Comparison of ENCODE assay signal across 23 cellular contexts in genomic region chr5:1349246-1349645, GRCh38. TPM values are rescaled to one million over a fixed set of nuclear protein-coding genes. Genes with fewer than 3 reads are reported as not detected.
DNase-seq lines count a peak whose midpoint lies in the region; ATAC-seq and TF ChIP-seq lines count a peak whose summit lies in the region.
"Had no signal": no experiment of that assay in that cellular context is flagged by ENCODE, and none has a peak within 500 bp of the region (broad histone marks: within the 10 kb centered on the region; RNA-seq: fewer than 3 reads in every experiment).

No MANE protein-coding gene starts in this region.

- no peaks in the 10 kb centered on the region for H3K9me3 Mint-ChIP-seq in nephron
- H3K9me3 Mint-ChIP-seq: CD4-positive, CD25-positive, alpha-beta regulatory T cell; naive thymus-derived CD8-positive, alpha-beta T cell had no signal

- CTCF ChIA-PET in PC-9 (lab: Charles Lee): no interaction called here

- H3K4me3 Mint-ChIP-seq in nephron: peak overlapping the region in 2 of 3 experiments; percentile 21 to 62

- POLR2A ChIA-PET in PC-9 (lab: Charles Lee; ENCODE audit: unreplicated experiment): no interaction called here

- intact Hi-C loops in PC-9 (cut with micrococcal nuclease; ENCODE audit: unreplicated experiment): loop anchor here (5.0 to 10.0 kb wide), 2 partner anchors 144 to 182 kb away; partner anchors contain the start of gene SLC6A19

- H3K4me3 ChIP-seq in PC-9: no peak overlapping the region
- H3K4me3 ChIP-seq: gastrocnemius medialis had no signal

- no peak overlapping the region for H2AFZ ChIP-seq in PC-9

- no TSS peak for BruUV-seq in PC-9 (replicated peaks; lab: Mats Ljungman, UMichigan)

- peaks cover under 1% of the 10 kb centered on the region for H3K4me1 Mint-ChIP-seq in nephron

- no peak for ATAC-seq in HG03439 (IDR thresholded peaks at IDR 0.05; ENCODE audit: unreplicated experiment)
- ATAC-seq in activated CD4-positive, CD25-positive, alpha-beta regulatory T cell treated with anti-CD3 and anti-CD28 coated beads, Interleukin-2, amount 50 U/mL, for 24 hours: no peak
- no peak for ATAC-seq in HG03039 (IDR thresholded peaks at IDR 0.05; ENCODE audit: unreplicated experiment)
- ATAC-seq: gastrocnemius medialis; naive thymus-derived CD8-positive, alpha-beta T cell had no signal

- DNase-seq in NCI-H748 (lab: John Stamatoyannopoulos, UW; ENCODE audit: unreplicated experiment) (peak; percentile 49), NCI-H748 treated with DMSO at 0.1 percent for 48 hours (lab: John Stamatoyannopoulos, UW) (no peak), HT-29 (ENCODE audit: low spot score) (peak; percentile 43), PC-9 (no peak)
- DNase-seq: ACHN; activated CD4-positive, alpha-beta T cell treated with anti-CD3 and anti-CD28 coated beads, Interleukin-2, amount 50 U/mL, for 4 hours; activated naive CD4-positive, alpha-beta T cell; anterior cingulate cortex; CD4-positive, CD25-positive, alpha-beta regulatory T cell; central memory CD4-positive, alpha-beta T cell; DMS79; gastrocnemius medialis; KG1; naive thymus-derived CD8-positive, alpha-beta T cell; stimulated activated CD4-positive, alpha-beta T cell treated with anti-CD3 and anti-CD28 coated beads, Interleukin-2, amount 100 ng/mL, for 48 hours had no signal

- no peaks in the 10 kb centered on the region for H3K36me3 Mint-ChIP-seq in nephron (ENCODE audit: low read depth)
- H3K36me3 Mint-ChIP-seq: CD4-positive, CD25-positive, alpha-beta regulatory T cell; naive thymus-derived CD8-positive, alpha-beta T cell had no signal

- no peaks in the 10 kb centered on the region for H3K36me3 ChIP-seq in PC-9 (ENCODE audit: low read depth)
- H3K36me3 ChIP-seq: gastrocnemius medialis had no signal

- no peaks in the 10 kb centered on the region for H3K9me2 ChIP-seq in PC-9 (ENCODE audit: insufficient read depth)

- TF ChIP-seq CTCF in PC-9 (conservative IDR thresholded peaks at IDR 0.05): 0 out of 2 replicates have a peak, but pooled peaks have one; percentile 18
- TF ChIP-seq CTCF in nephron (IDR thresholded peaks at IDR 0.05; ENCODE audit: unreplicated experiment in 3 of 3): no peak

- H3K4me2 ChIP-seq in PC-9: no peak overlapping the region

- H3K27ac Mint-ChIP-seq in nephron: peak overlapping the region in 1 of 3 experiments; percentile 54
- H3K27ac Mint-ChIP-seq: progenitor cell of endocrine pancreas had no signal

- H3K27me3 ChIP-seq in PC-9 (ENCODE audit: insufficient read depth, low read depth): peaks cover 36% of the 10 kb centered on the region
- H3K27me3 ChIP-seq: gastrocnemius medialis had no signal

- H3K9me3 ChIP-seq in PC-9 (ENCODE audit: insufficient read depth, low read depth): no peaks in the 10 kb centered on the region
- H3K9me3 ChIP-seq: gastrocnemius medialis had no signal

- H3K27me3 Mint-ChIP-seq in nephron (ENCODE audit: low read depth): peaks cover 1% of the 10 kb centered on the region
- H3K27me3 Mint-ChIP-seq: naive thymus-derived CD8-positive, alpha-beta T cell had no signal

- H3K79me2 ChIP-seq in PC-9 (ENCODE audit: low read depth): peaks cover 17% of the 10 kb centered on the region

- no peaks in the 10 kb centered on the region for H3F3A ChIP-seq in PC-9 (ENCODE audit: insufficient read depth, low read depth)

- H3K27ac ChIP-seq in PC-9: no peak overlapping the region
- H3K27ac ChIP-seq: gastrocnemius medialis had no signal

- peaks cover 5% of the 10 kb centered on the region; the same call in 1 of the 2 replicates for H3K4me1 ChIP-seq in PC-9 (replicated peaks; ENCODE audit: insufficient read depth)

- no peaks in the 10 kb centered on the region for H4K20me1 ChIP-seq in PC-9 (ENCODE audit: insufficient read depth)

RNA-seq across cellular contexts. Expression of gene CLPTM1L, which starts 4.3 kb away (rescaled TPM):
- 392 and 406 TPM in 2 replicates for total RNA-seq in HT-29 (2014; rRNA removed; shearing (Covaris generic))
- 260 and 266 TPM in 2 replicates for total RNA-seq in PC-9 (2021)

RNA-seq across cellular contexts. Expression of gene TERT, which starts 54.4 kb away (rescaled TPM):
- 0.23 and 4.9 TPM in 2 replicates for total RNA-seq in HT-29 (2014; rRNA removed; shearing (Covaris generic))
- total RNA-seq in PC-9 (2021): 0.74 and 2.2 TPM in 2 replicates
- total RNA-seq: gastrocnemius medialis, mesenteric fat pad, skeletal muscle tissue, urinary bladder had no signal

Comparison
In these comparisons a context has a peak if more than half of its experiments do, and no peak if none do; other contexts are left out.
1. DNase-seq: peak in NCI-H748 (single experiment) and HT-29 (single experiment); none in NCI-H748 treated with DMSO at 0.1 percent for 48 hours (single experiment) and PC-9 (0 of 2).